Comparison of ENCODE assay signal across 28 cellular contexts in genomic region chr5:62572918-62573514, GRCh38.
"Had no signal": no experiment of that assay in that cellular context is flagged by ENCODE, and none has a peak within 500 bp of the region (broad histone marks: within the 10 kb centered on the region; RNA-seq: fewer than 3 reads in every experiment).

No MANE protein-coding gene starts in this region.

- H3K27me3 ChIP-seq: ascending aorta, cardiac muscle cell, gastroesophageal sphincter, upper lobe of left lung, vagina had no signal

- H3K4me1 ChIP-seq: ascending aorta, gastroesophageal sphincter, vagina had no signal

- H3K27ac ChIP-seq: ascending aorta, cardiac muscle cell, coronary artery, gastroesophageal sphincter, skin epidermis, upper lobe of left lung, vagina had no signal

- H3K36me3 ChIP-seq: cardiac muscle cell had no signal

- H3K4me3 ChIP-seq: ascending aorta, cardiac muscle cell, coronary artery, gastroesophageal sphincter, skin epidermis, vagina had no signal

- H3K9me3 ChIP-seq: vagina had no signal

- H3K27ac Mint-ChIP-seq: activated CD4-positive, alpha-beta T cell treated with anti-CD3 and anti-CD28 coated beads for 36 hours; activated naive CD8-positive, alpha-beta T cell; activated T-cell treated with anti-CD3 and anti-CD28 coated beads, Interleukin-2, amount 50 U/mL, for 72 hours; brain; effector memory CD8-positive, alpha-beta T cell; mesothelial cell of epicardium; nephron; progenitor cell of endocrine pancreas; stimulated activated naive CD8-positive, alpha-beta T cell treated with anti-CD3 and anti-CD28 coated beads, Interleukin-15, Interleukin-2, amounts not matched to agents 100 ng/mL and 50 ng/mL, for 24 hours had no signal

- H3K9me3 Mint-ChIP-seq: effector memory CD8-positive, alpha-beta T cell; stimulated activated naive CD8-positive, alpha-beta T cell treated with anti-CD3 and anti-CD28 coated beads, Interleukin-15, Interleukin-2, amounts not matched to agents 100 ng/mL and 50 ng/mL, for 24 hours had no signal

- H3K4me3 Mint-ChIP-seq: activated CD4-positive, alpha-beta T cell treated with anti-CD3 and anti-CD28 coated beads for 36 hours; activated naive CD8-positive, alpha-beta T cell; activated T-cell treated with anti-CD3 and anti-CD28 coated beads, Interleukin-2, amount 50 U/mL, for 72 hours; brain; effector memory CD8-positive, alpha-beta T cell; mesothelial cell of epicardium; nephron; stimulated activated naive CD8-positive, alpha-beta T cell treated with anti-CD3 and anti-CD28 coated beads, Interleukin-15, Interleukin-2, amounts not matched to agents 100 ng/mL and 50 ng/mL, for 24 hours had no signal

- DNase-seq: activated CD4-positive, alpha-beta T cell treated with anti-CD3 and anti-CD28 coated beads for 36 hours; activated CD4-positive, alpha-beta T cell treated with anti-CD3 and anti-CD28 coated beads, Interleukin-2, amount 50 U/mL, for 4 hours; activated CD4-positive, CD25-positive, alpha-beta regulatory T cell; activated effector memory CD4-positive, alpha-beta T cell treated with Interleukin-2 at 50 U/mL for 16 hours; activated naive CD4-positive, alpha-beta T cell treated with Interleukin-2 at 50 U/mL for 16 hours; activated T-cell treated with anti-CD3 and anti-CD28 coated beads for 4 hours; activated T-cell treated with anti-CD3 and anti-CD28 coated beads, Interleukin-2, amount 50 U/mL, for 72 hours; cerebellar nuclear complex; effector memory CD8-positive, alpha-beta T cell; erythroblast; head of caudate nucleus; hippocampal formation; stimulated activated CD4-positive, alpha-beta T cell treated with anti-CD3 and anti-CD28 coated beads, Interleukin-12 subunit alpha, Interleukin-12 subunit beta, amount 100 ng/mL, for 4 hours; stimulated activated CD4-positive, alpha-beta T cell treated with anti-CD3 and anti-CD28 coated beads, Interleukin-4, amount 100 ng/mL, for 1 hour; substantia nigra; upper lobe of left lung had no signal

- H3K27me3 Mint-ChIP-seq: activated CD4-positive, alpha-beta T cell treated with anti-CD3 and anti-CD28 coated beads for 36 hours; activated naive CD8-positive, alpha-beta T cell; brain; effector memory CD8-positive, alpha-beta T cell; progenitor cell of endocrine pancreas; stimulated activated naive CD8-positive, alpha-beta T cell treated with anti-CD3 and anti-CD28 coated beads, Interleukin-15, Interleukin-2, amounts not matched to agents 100 ng/mL and 50 ng/mL, for 24 hours had no signal
